10 cellular contexts compared by ENCODE assay signal in genomic region chr20:23902396-23902795, GRCh38. TPM values are rescaled to one million over a fixed set of nuclear protein-coding genes. Genes with fewer than 3 reads are reported as not detected.
DNase-seq lines count a peak whose midpoint lies in the region; ATAC-seq, FAIRE-seq and TF ChIP-seq lines count a peak whose summit lies in the region.
"Not testable (repeated sequence)": the region's sequence is repeated elsewhere in the genome, so short reads cannot be mapped to it uniquely, and the experiment has no call there.
"Had no signal": no experiment of that assay in that cellular context is flagged by ENCODE, and none has a peak within 500 bp of the region (broad histone marks: within the 10 kb centered on the region; RNA-seq: fewer than 3 reads in every experiment).

No MANE protein-coding gene starts in this region.

- H3K36me3 ChIP-seq in HepG2 (replicated peaks in 1 of 2; ENCODE audit: control insufficient read depth in 1 of 2, insufficient read depth in 2 of 2, low read length in 2 of 2), result not testable (repeated sequence)

- H3K4me2 ChIP-seq in H9 (ENCODE audit: insufficient read depth, insufficient read length, low read length), result not testable (repeated sequence)
- peak overlapping the region; percentile 33; the same call in 1 of the 2 replicates for H3K4me2 ChIP-seq in HepG2 (ENCODE audit: low read depth, low read length)

- TF ChIP-seq CTCF in CD4-positive, alpha-beta T cell (IDR thresholded peaks at IDR 0.05); H9 (conservative IDR thresholded peaks at IDR 0.05); HepG2 (CRISPR knock-in tag; IDR thresholded peaks at IDR 0.05): not testable (repeated sequence)

- H3K14ac ChIP-seq in H9 (ENCODE audit: insufficient read depth, low read length), result peak overlapping the region; percentile 49; the same call in 1 of the 2 replicates

- POLR2A ChIA-PET in CD4-positive, alpha-beta T cell (lab: Charles Lee), result interaction anchor here (1.0 to 1.6 kb wide), 3 partner anchors 18 to 29 kb away, joined by 3 to 4 read pairs (median 4); no protein-coding TSS in a partner anchor
- POLR2A ChIA-PET in T-cell (lab: Charles Lee); activated CD4-positive, alpha-beta memory T cell treated with anti-CD3 and anti-CD28 coated beads for 36 hours (lab: Charles Lee); HepG2 (lab: Yijun Ruan, JAX): not testable (repeated sequence)

- not testable (repeated sequence) for H3K56ac ChIP-seq in H9 (ENCODE audit: insufficient read length, low read depth, low read length)

- not testable (repeated sequence) for H3K27me3 ChIP-seq in CD4-positive, alpha-beta T cell (ENCODE audit: control insufficient read depth, insufficient read depth, low read length); H9 (ENCODE audit: insufficient read depth, low read length); HepG2 (ENCODE audit: control insufficient read depth in 1 of 2, insufficient read depth in 2 of 2, low read length in 2 of 2)

- intact Hi-C loops in CD4-positive, alpha-beta T cell (cut with DNase I, micrococcal nuclease), result loop anchor here in 1 of 2 experiments (2.0 kb wide), 1 partner anchor 18 kb away; no protein-coding TSS in a partner anchor
- intact Hi-C loops in activated CD4-positive, alpha-beta memory T cell treated with anti-CD3 and anti-CD28 coated beads for 36 hours (cut with micrococcal nuclease); HepG2 (cut with micrococcal nuclease; ENCODE audit: unreplicated experiment): not testable (repeated sequence)

- WGBS in H9 (ENCODE audit: extremely low coverage, insufficient read length, low lambda C conversion rate), result no CpG with 5 or more reads among the region's 8 CpGs
- 0% methylated on average over 8 of the region's 8 CpGs for WGBS in HepG2 (ENCODE audit: low lambda C conversion rate)

- not testable (repeated sequence) for H3K4ac ChIP-seq in H9 (ENCODE audit: low read depth, low read length)

- H2BK20ac ChIP-seq in H9 (ENCODE audit: low read depth, low read length, poor library complexity, severe bottlenecking), result peak overlapping the region; percentile 26

- TF ChIP-seq EP300 in HepG2 (IDR thresholded peaks at IDR 0.05; ENCODE audit: low read depth in 2 of 2, low read length in 2 of 2); HepG2 (CRISPR knock-in tag; IDR thresholded peaks at IDR 0.05; ENCODE audit: borderline replicate concordance): not testable (repeated sequence)

- H3K9ac ChIP-seq in H9 (ENCODE audit: extremely low read depth, insufficient read length, low read length); HepG2 (ENCODE audit: insufficient read depth, low read depth, low read length): not testable (repeated sequence)

- FAIRE-seq in HepG2 (lab: Jason Lieb, UNC), result not testable (repeated sequence)

- not testable (repeated sequence) for H2AK5ac ChIP-seq in H9 (ENCODE audit: insufficient read length, low read length)

- H2AFZ ChIP-seq in H9 (ENCODE audit: low read length), result peak overlapping the region; percentile 52
- H2AFZ ChIP-seq in HepG2 (ENCODE audit: low read length), result not testable (repeated sequence)

- peak overlapping the region; percentile 85 for H3K4me3 Mint-ChIP-seq in CD4-positive, alpha-beta T cell
- H3K4me3 Mint-ChIP-seq in H9, result peak overlapping the region in 1 of 2 experiments; percentile 52; a peak in 2 of 5 replicates
- H3K4me3 Mint-ChIP-seq in T-cell, result peak overlapping the region; percentile 46 to 70 (median 70)
- peak overlapping the region; percentile 39 for H3K4me3 Mint-ChIP-seq in activated CD4-positive, alpha-beta memory T cell treated with anti-CD3 and anti-CD28 coated beads for 36 hours
- H3K4me3 Mint-ChIP-seq in activated T-helper 17 cell treated with anti-CD3 and anti-CD28 coated beads, Interleukin-2, amount 50 U/mL, for 72 hours, result peak overlapping the region; percentile 63
- H3K4me3 Mint-ChIP-seq in activated naive CD8-positive, alpha-beta T cell treated with anti-CD3 and anti-CD28 coated beads, Interleukin-2, amount 50 U/mL, for 24 hours, result peak overlapping the region; percentile 21

- H2BK120ac ChIP-seq in H9 (ENCODE audit: low read depth, low read length, poor library complexity, severe bottlenecking), result not testable (repeated sequence)

- not testable (repeated sequence) for H3K9me3 ChIP-seq in CD4-positive, alpha-beta T cell (ENCODE audit: control insufficient read depth, low read length); H9 (ENCODE audit: control insufficient read depth, low read depth, low read length); HepG2 (ENCODE audit: low read length)

- not testable (repeated sequence) for H3K23ac ChIP-seq in H9 (ENCODE audit: insufficient read length, low read depth, low read length)

- peak overlapping the region in 1 of 3 experiments; percentile 24; a peak in 1 of 6 replicates for H3K4me3 ChIP-seq in HepG2 (replicated peaks in 1 of 3; ENCODE audit: insufficient read depth in 1 of 3, low read depth in 2 of 3, low read length in 3 of 3)

- not testable (repeated sequence) for H2BK15ac ChIP-seq in H9 (ENCODE audit: low read depth, low read length)

- not testable (repeated sequence) for H4K91ac ChIP-seq in H9 (ENCODE audit: insufficient read length, low read depth, low read length)

- H3K4me1 Mint-ChIP-seq in CD4-positive, alpha-beta T cell (ENCODE audit: low read depth), result peaks cover 36% of the 10 kb centered on the region
- not testable (repeated sequence) for H3K4me1 Mint-ChIP-seq in H9; activated CD4-positive, alpha-beta memory T cell treated with anti-CD3 and anti-CD28 coated beads for 36 hours (ENCODE audit: low read depth); activated T-helper 17 cell treated with anti-CD3 and anti-CD28 coated beads, Interleukin-2, amount 50 U/mL, for 72 hours
- H3K4me1 Mint-ChIP-seq in T-cell, result peaks cover 8 to 30% (median 28%) of the 10 kb centered on the region in 3 donors
- H3K4me1 Mint-ChIP-seq in activated naive CD8-positive, alpha-beta T cell treated with anti-CD3 and anti-CD28 coated beads, Interleukin-2, amount 50 U/mL, for 24 hours, result peaks cover 14% of the 10 kb centered on the region

- H3K36me3 Mint-ChIP-seq in CD4-positive, alpha-beta T cell (ENCODE audit: low read depth), result peaks cover 45% of the 10 kb centered on the region
- H3K36me3 Mint-ChIP-seq in H9 (ENCODE audit: insufficient read depth in 1 of 3, low read depth in 3 of 3) (peaks cover 3 to 12% (median 8%) of the 10 kb centered on the region in 3 experiments; a peak in 6 of 7 replicates), T-cell (peaks cover 21% of the 10 kb centered on the region)
- not testable (repeated sequence) for H3K36me3 Mint-ChIP-seq in activated CD4-positive, alpha-beta memory T cell treated with anti-CD3 and anti-CD28 coated beads for 36 hours; activated T-helper 17 cell treated with anti-CD3 and anti-CD28 coated beads, Interleukin-2, amount 50 U/mL, for 72 hours (ENCODE audit: low read depth); activated naive CD8-positive, alpha-beta T cell treated with anti-CD3 and anti-CD28 coated beads, Interleukin-2, amount 50 U/mL, for 24 hours (ENCODE audit: low read depth)

- H4K20me1 ChIP-seq in H9 (ENCODE audit: control insufficient read depth, insufficient read depth, insufficient read length); HepG2 (ENCODE audit: insufficient read depth, low read length): not testable (repeated sequence)

- H3T11ph ChIP-seq in H9 (ENCODE audit: low read length), result not testable (repeated sequence)

- not testable (repeated sequence) for H3K27me3 Mint-ChIP-seq in CD4-positive, alpha-beta T cell; H9 (ENCODE audit: low read depth); T-cell; activated CD4-positive, alpha-beta memory T cell treated with anti-CD3 and anti-CD28 coated beads for 36 hours; activated T-helper 17 cell treated with anti-CD3 and anti-CD28 coated beads, Interleukin-2, amount 50 U/mL, for 72 hours; activated naive CD8-positive, alpha-beta T cell treated with anti-CD3 and anti-CD28 coated beads, Interleukin-2, amount 50 U/mL, for 24 hours

- not testable (repeated sequence) for H3K23me2 ChIP-seq in H9 (ENCODE audit: insufficient read length, low read depth, low read length, poor library complexity, severe bottlenecking)

- not testable (repeated sequence) for H3K79me1 ChIP-seq in H9 (ENCODE audit: insufficient read depth, low read depth, low read length, poor library complexity, severe bottlenecking)

- not testable (repeated sequence) for H3K27ac ChIP-seq in CD4-positive, alpha-beta T cell (ENCODE audit: low read depth, low read length); H9 (ENCODE audit: insufficient read length, low read depth, low read length); HepG2 (ENCODE audit: extremely low read length, insufficient read depth, low read length)

- peaks cover 18% of the 10 kb centered on the region for H3K9me3 Mint-ChIP-seq in CD4-positive, alpha-beta T cell
- H3K9me3 Mint-ChIP-seq in H9, result peaks cover 22 to 23% of the 10 kb centered on the region in 2 experiments
- H3K9me3 Mint-ChIP-seq in T-cell, result peaks cover 9 to 43% (median 26%) of the 10 kb centered on the region in 3 donors
- peaks cover 30% of the 10 kb centered on the region for H3K9me3 Mint-ChIP-seq in activated CD4-positive, alpha-beta memory T cell treated with anti-CD3 and anti-CD28 coated beads for 36 hours
- not testable (repeated sequence) for H3K9me3 Mint-ChIP-seq in activated T-helper 17 cell treated with anti-CD3 and anti-CD28 coated beads, Interleukin-2, amount 50 U/mL, for 72 hours
- peaks cover 19% of the 10 kb centered on the region for H3K9me3 Mint-ChIP-seq in activated naive CD8-positive, alpha-beta T cell treated with anti-CD3 and anti-CD28 coated beads, Interleukin-2, amount 50 U/mL, for 24 hours

- not testable (repeated sequence) for H3K18ac ChIP-seq in H9 (ENCODE audit: insufficient read length, low read depth, low read length)

- H2BK12ac ChIP-seq in H9 (ENCODE audit: insufficient read length, low read depth, low read length), result not testable (repeated sequence)

- H4K5ac ChIP-seq in H9 (ENCODE audit: insufficient read length, low read depth, low read length), result not testable (repeated sequence)

- H3K27ac Mint-ChIP-seq in CD4-positive, alpha-beta T cell, result peak overlapping the region; percentile 93
- H3K27ac Mint-ChIP-seq in H9 (peak overlapping the region in 1 of 3 experiments; percentile 94; a peak in 2 of 7 replicates), T-cell (peak overlapping the region; percentile 74 to 94)
- not testable (repeated sequence) for H3K27ac Mint-ChIP-seq in activated CD4-positive, alpha-beta memory T cell treated with anti-CD3 and anti-CD28 coated beads for 36 hours
- peak overlapping the region; percentile 67 for H3K27ac Mint-ChIP-seq in activated T-helper 17 cell treated with anti-CD3 and anti-CD28 coated beads, Interleukin-2, amount 50 U/mL, for 72 hours
- peak overlapping the region; percentile 51 for H3K27ac Mint-ChIP-seq in activated naive CD8-positive, alpha-beta T cell treated with anti-CD3 and anti-CD28 coated beads, Interleukin-2, amount 50 U/mL, for 24 hours

- not testable (repeated sequence) for H4K8ac ChIP-seq in H9 (replicated peaks; ENCODE audit: insufficient read length, low read depth, low read length)

- not testable (repeated sequence) for ATAC-seq in CD4-positive, alpha-beta T cell (ENCODE audit: poor library complexity); T-cell (replicated peaks in 1 of 4); activated T-helper 17 cell treated with anti-CD3 and anti-CD28 coated beads, Interleukin-2, amount 50 U/mL, for 72 hours (replicated peaks); activated naive CD8-positive, alpha-beta T cell treated with anti-CD3 and anti-CD28 coated beads, Interleukin-2, amount 50 U/mL, for 24 hours; HepG2

- CTCF ChIA-PET in CD4-positive, alpha-beta T cell (lab: Charles Lee); T-cell (lab: Charles Lee); activated CD4-positive, alpha-beta memory T cell treated with anti-CD3 and anti-CD28 coated beads for 36 hours (lab: Charles Lee); HepG2 (lab: Yijun Ruan, JAX; ENCODE audit: low intra/inter-chr PET ratio, low total read pairs): not testable (repeated sequence)

- not testable (repeated sequence) for TF ChIP-seq RAD21 in HepG2 (CRISPR knock-in tag; IDR thresholded peaks at IDR 0.05)

- peak in 8 of 10 experiments; percentile 9 to 54 (median 32) for DNase-seq in CD4-positive, alpha-beta T cell
- DNase-seq in H9 (peak; percentile 26), T-cell (peak in 31 of 34 experiments; percentile 13 to 79 (median 52))
- DNase-seq in activated CD4-positive, alpha-beta memory T cell treated with anti-CD3 and anti-CD28 coated beads for 36 hours, result peak; percentile 36
- DNase-seq in activated naive CD8-positive, alpha-beta T cell treated with anti-CD3 and anti-CD28 coated beads, Interleukin-2, amount 50 U/mL, for 24 hours; HepG2 (ENCODE audit: low spot score): not testable (repeated sequence)

- H3K79me2 ChIP-seq in H9 (ENCODE audit: insufficient read depth, low read length); HepG2 (ENCODE audit: insufficient read depth, low read length): not testable (repeated sequence)

- not testable (repeated sequence) for BruUV-seq in HepG2 (replicated peaks; lab: Mats Ljungman, UMichigan)

- in situ Hi-C loops in HepG2 (cut with HindIII; ENCODE audit: extremely low pct_ligation_motif_present, low pct_unique_long_range_greater_than_20kb), result not testable (repeated sequence)

- not testable (repeated sequence) for H3K4me1 ChIP-seq in H9 (ENCODE audit: insufficient read depth, low read length); HepG2 (ENCODE audit: insufficient read depth, low read length)

- H2BK5ac ChIP-seq in H9 (ENCODE audit: insufficient read length, low read length), result not testable (repeated sequence)

- not testable (repeated sequence) for TF ChIP-seq POLR2A in HepG2 (IDR thresholded peaks at IDR 0.05; ENCODE audit: insufficient read depth in 1 of 2, low read depth in 2 of 2, low read length in 2 of 2)

RNA-seq across cellular contexts. Expression of gene CST5, which starts 22.8 kb away (rescaled TPM):
- not detected for total RNA-seq in CD4-positive, alpha-beta T cell
- not detected in 2 replicates for total RNA-seq in H9 (2021)
- not detected for total RNA-seq in T-cell
- not detected for total RNA-seq in activated CD4-positive, alpha-beta memory T cell treated with anti-CD3 and anti-CD28 coated beads for 36 hours
- not detected for total RNA-seq in activated T-helper 17 cell treated with anti-CD3 and anti-CD28 coated beads, Interleukin-2, amount 50 U/mL, for 72 hours
- not detected in 2 replicates for total RNA-seq in HepG2 (2016; rRNA removed; fragmentation: Illumina TruSeq; extraction: Trizol)
- not detected in 2 replicates for total RNA-seq in HepG2 (2016; cell fraction: cytosol; rRNA removed; fragmentation: Illumina TruSeq; extraction: Trizol; ENCODE audit: low read depth)
- total RNA-seq in HepG2 (2016; cell fraction: insoluble cytoplasmic fraction; rRNA removed; fragmentation: Illumina TruSeq; extraction: Trizol), result 0.27 TPM in 1 of 2 replicates, not detected in the other
- total RNA-seq in HepG2 (2016; cell fraction: membrane; rRNA removed; fragmentation: Illumina TruSeq; extraction: Trizol), result not detected in 2 replicates
- total RNA-seq in HepG2 (2016; cell fraction: nucleus; rRNA removed; fragmentation: Illumina TruSeq; extraction: Trizol), result not detected in 2 replicates
- polyA plus RNA-seq in HepG2 (2011; rRNA removed), result 0.16 TPM in 1 of 2 replicates, not detected in the other
- polyA plus RNA-seq in HepG2 (2011; cell fraction: cytosol; rRNA removed), result 0.09 TPM in 1 of 2 replicates, not detected in the other
- 0.35 TPM in 1 of 2 replicates, not detected in the other for polyA plus RNA-seq in HepG2 (2011; cell fraction: nucleus; rRNA removed)
- 0.20 TPM in 1 of 2 replicates, not detected in the other for polyA plus RNA-seq in HepG2 (2012)
- polyA plus RNA-seq in HepG2 (2016; cell fraction: cytosol; fragmentation: Illumina TruSeq; extraction: Trizol; ENCODE audit: low read depth), result not detected in 2 replicates
- polyA plus RNA-seq in HepG2 (2016; cell fraction: insoluble cytoplasmic fraction; fragmentation: Illumina TruSeq; extraction: Trizol; ENCODE audit: low read depth), result not detected in 2 replicates
- polyA plus RNA-seq in HepG2 (2016; cell fraction: membrane; fragmentation: Illumina TruSeq; extraction: Trizol; ENCODE audit: low read depth), result not detected in 2 replicates
- not detected in 2 replicates for polyA plus RNA-seq in HepG2 (2016; cell fraction: nucleus; fragmentation: Illumina TruSeq; extraction: Trizol; ENCODE audit: insufficient read depth, low read depth)
- polyA minus RNA-seq in HepG2 (2011; rRNA and poly(A)+ RNA removed; ENCODE audit: low replicate concordance), result not detected in 2 replicates
- not detected in 2 replicates for polyA minus RNA-seq in HepG2 (2011; cell fraction: cytosol; rRNA and poly(A)+ RNA removed)
- not detected in 2 replicates for polyA minus RNA-seq in HepG2 (2011; cell fraction: nucleus; rRNA and poly(A)+ RNA removed)
- total RNA-seq: G401, H7, IMR-90 had no signal
- polyA plus RNA-seq: IMR-90 had no signal
